In genomic region chr1:92484171-92484471, GRCh38 we compare ENCODE assay signal across 1 cellular context.
TF ChIP-seq lines count a peak whose summit lies in the region.

No MANE protein-coding gene starts in this region.

TF ChIP-seq in liver, 16 proteins besides CTCF, POLR2A, EP300 and RAD21 (continued from another document):
- TF ChIP-seq ZBTB33 (IDR thresholded peaks at IDR 0.05) (no peak), FOXA1 (IDR thresholded peaks at IDR 0.05) (no peak), HNF4A (conservative IDR thresholded peaks at IDR 0.05) (no peak)
